Comparison of ENCODE assay signal across 1 cellular context in genomic region chr2:157304811-157305712, GRCh38.
TF ChIP-seq lines count a peak whose summit lies in the region.

No MANE protein-coding gene starts in this region.

TF ChIP-seq in WTC11, 78 proteins besides CTCF, POLR2A, EP300 and RAD21 (continued from another document):
- TF ChIP-seq NFE2L1 (CRISPR knock-in tag; IDR thresholded peaks at IDR 0.05) (no peak), ZNF263 (CRISPR knock-in tag; IDR thresholded peaks at IDR 0.05; ENCODE audit: low read depth) (no peak), USF1 (CRISPR knock-in tag; IDR thresholded peaks at IDR 0.05) (no peak), EMX1 (CRISPR knock-in tag; IDR thresholded peaks at IDR 0.05) (no peak)
- TF ChIP-seq, protein P1, sequence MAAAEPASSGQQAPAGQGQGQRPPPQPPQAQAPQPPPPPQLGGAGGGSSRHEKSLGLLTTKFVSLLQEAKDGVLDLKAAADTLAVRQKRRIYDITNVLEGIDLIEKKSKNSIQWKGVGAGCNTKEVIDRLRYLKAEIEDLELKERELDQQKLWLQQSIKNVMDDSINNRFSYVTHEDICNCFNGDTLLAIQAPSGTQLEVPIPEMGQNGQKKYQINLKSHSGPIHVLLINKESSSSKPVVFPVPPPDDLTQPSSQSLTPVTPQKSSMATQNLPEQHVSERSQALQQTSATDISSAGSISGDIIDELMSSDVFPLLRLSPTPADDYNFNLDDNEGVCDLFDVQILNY (CRISPR knock-in tag; IDR thresholded peaks at IDR 0.05) = no peak
- TF ChIP-seq, protein P2, sequence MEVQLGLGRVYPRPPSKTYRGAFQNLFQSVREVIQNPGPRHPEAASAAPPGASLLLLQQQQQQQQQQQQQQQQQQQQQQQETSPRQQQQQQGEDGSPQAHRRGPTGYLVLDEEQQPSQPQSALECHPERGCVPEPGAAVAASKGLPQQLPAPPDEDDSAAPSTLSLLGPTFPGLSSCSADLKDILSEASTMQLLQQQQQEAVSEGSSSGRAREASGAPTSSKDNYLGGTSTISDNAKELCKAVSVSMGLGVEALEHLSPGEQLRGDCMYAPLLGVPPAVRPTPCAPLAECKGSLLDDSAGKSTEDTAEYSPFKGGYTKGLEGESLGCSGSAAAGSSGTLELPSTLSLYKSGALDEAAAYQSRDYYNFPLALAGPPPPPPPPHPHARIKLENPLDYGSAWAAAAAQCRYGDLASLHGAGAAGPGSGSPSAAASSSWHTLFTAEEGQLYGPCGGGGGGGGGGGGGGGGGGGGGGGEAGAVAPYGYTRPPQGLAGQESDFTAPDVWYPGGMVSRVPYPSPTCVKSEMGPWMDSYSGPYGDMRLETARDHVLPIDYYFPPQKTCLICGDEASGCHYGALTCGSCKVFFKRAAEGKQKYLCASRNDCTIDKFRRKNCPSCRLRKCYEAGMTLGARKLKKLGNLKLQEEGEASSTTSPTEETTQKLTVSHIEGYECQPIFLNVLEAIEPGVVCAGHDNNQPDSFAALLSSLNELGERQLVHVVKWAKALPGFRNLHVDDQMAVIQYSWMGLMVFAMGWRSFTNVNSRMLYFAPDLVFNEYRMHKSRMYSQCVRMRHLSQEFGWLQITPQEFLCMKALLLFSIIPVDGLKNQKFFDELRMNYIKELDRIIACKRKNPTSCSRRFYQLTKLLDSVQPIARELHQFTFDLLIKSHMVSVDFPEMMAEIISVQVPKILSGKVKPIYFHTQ (CRISPR knock-in tag; IDR thresholded peaks at IDR 0.05) = no peak
